Comparison of ENCODE assay signal across 15 cellular contexts in the genomic region with DNA sequence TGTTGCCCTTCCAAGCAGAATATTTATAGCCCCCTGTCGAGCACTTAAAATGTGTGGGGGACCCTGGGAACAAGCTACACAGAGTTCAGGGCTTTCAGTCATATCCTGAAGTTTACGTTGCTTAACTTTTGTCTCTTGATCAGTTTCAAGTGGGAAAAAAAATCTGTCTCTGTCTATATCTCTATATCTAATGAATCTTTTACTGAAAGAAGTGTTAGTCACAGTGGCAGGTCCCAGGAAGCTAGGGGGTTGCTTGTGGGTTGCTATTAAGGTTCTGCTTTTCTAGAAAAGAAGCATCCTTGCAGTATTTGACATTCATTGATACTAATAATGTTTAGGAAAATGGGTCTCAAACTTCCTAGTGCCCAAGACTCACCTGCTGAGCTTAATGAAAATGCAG.
A peak's percentile ranks its signal among the peaks of the same experiment; 100 is the strongest.
DNase-seq lines count a peak whose midpoint lies in the region; ATAC-seq, FAIRE-seq and TF ChIP-seq lines count a peak whose summit lies in the region.
"Had no signal": no experiment of that assay in that cellular context is flagged by ENCODE, and none has a peak within 500 bp of the region (broad histone marks: within the 10 kb centered on the region; RNA-seq: fewer than 3 reads in every experiment).

No MANE protein-coding gene starts in this region.

- no peaks in the 10 kb centered on the region for H3K9me3 Mint-ChIP-seq in activated CD8-positive, alpha-beta T cell treated with anti-CD3 and anti-CD28 coated beads for 36 hours
- no peaks in the 10 kb centered on the region for H3K9me3 Mint-ChIP-seq in activated CD8-positive, alpha-beta T cell treated with anti-CD3 and anti-CD28 coated beads, Interleukin-2, amount 10 ng/mL, durations not matched to agents 7 days and 5 days (ENCODE audit: insufficient read depth)
- no peaks in the 10 kb centered on the region for H3K9me3 Mint-ChIP-seq in mesothelial cell of epicardium
- H3K9me3 Mint-ChIP-seq: central memory CD8-positive, alpha-beta T cell; stimulated activated naive CD8-positive, alpha-beta T cell treated with anti-CD3 and anti-CD28 coated beads, Interleukin-15, amount 100 ng/mL, for 72 hours had no signal

- POLR2A ChIA-PET in activated CD8-positive, alpha-beta T cell treated with anti-CD3 and anti-CD28 coated beads for 36 hours (lab: Charles Lee): no interaction called here
- POLR2A ChIA-PET in activated CD8-positive, alpha-beta T cell treated with anti-CD3 and anti-CD28 coated beads, Interleukin-2, amount 10 ng/mL, durations not matched to agents 7 days and 5 days (lab: Charles Lee): interaction anchor here (0.6 kb wide), 3 partner anchors 29 to 82 kb away, joined by 3 read pairs; no protein-coding TSS in a partner anchor

- H3K27ac ChIP-seq in VCaP: peak overlapping the region; percentile 96
- H3K27ac ChIP-seq: neutrophil had no signal

- H3K27ac Mint-ChIP-seq in activated CD8-positive, alpha-beta T cell treated with anti-CD3 and anti-CD28 coated beads for 36 hours: peak overlapping the region; percentile 65
- H3K27ac Mint-ChIP-seq in activated CD8-positive, alpha-beta T cell treated with anti-CD3 and anti-CD28 coated beads, Interleukin-2, amount 10 ng/mL, durations not matched to agents 7 days and 5 days: no peak overlapping the region
- H3K27ac Mint-ChIP-seq in mesothelial cell of epicardium: peak overlapping the region; percentile 81
- H3K27ac Mint-ChIP-seq: stimulated activated naive CD8-positive, alpha-beta T cell treated with anti-CD3 and anti-CD28 coated beads, Interleukin-15, amount 100 ng/mL, for 72 hours had no signal

- CTCF ChIA-PET in activated CD8-positive, alpha-beta T cell treated with anti-CD3 and anti-CD28 coated beads for 36 hours (lab: Charles Lee): interaction anchor here (0.7 kb wide), 1 partner anchor 259 kb away, joined by 3 read pairs; no protein-coding TSS in a partner anchor
- CTCF ChIA-PET in activated CD8-positive, alpha-beta T cell treated with anti-CD3 and anti-CD28 coated beads, Interleukin-2, amount 10 ng/mL, durations not matched to agents 7 days and 5 days (lab: Charles Lee): interaction anchor here (1.4 to 3.5 kb wide), 2 partner anchors 10 to 259 kb away, joined by 4 to 13 read pairs; no protein-coding TSS in a partner anchor

- FAIRE-seq in GM18507 (lab: Jason Lieb, UNC): peak; percentile 9

- H3K27me3 Mint-ChIP-seq in activated CD8-positive, alpha-beta T cell treated with anti-CD3 and anti-CD28 coated beads for 36 hours: peaks cover 1% of the 10 kb centered on the region
- no peaks in the 10 kb centered on the region for H3K27me3 Mint-ChIP-seq in activated CD8-positive, alpha-beta T cell treated with anti-CD3 and anti-CD28 coated beads, Interleukin-2, amount 10 ng/mL, durations not matched to agents 7 days and 5 days (ENCODE audit: low read depth)
- H3K27me3 Mint-ChIP-seq in mesothelial cell of epicardium (ENCODE audit: low read depth): no peaks in the 10 kb centered on the region
- H3K27me3 Mint-ChIP-seq: central memory CD8-positive, alpha-beta T cell had no signal

- H3K4me1 Mint-ChIP-seq in activated CD8-positive, alpha-beta T cell treated with anti-CD3 and anti-CD28 coated beads for 36 hours (ENCODE audit: low read depth): peaks cover 47% of the 10 kb centered on the region
- peaks cover 33% of the 10 kb centered on the region for H3K4me1 Mint-ChIP-seq in activated CD8-positive, alpha-beta T cell treated with anti-CD3 and anti-CD28 coated beads, Interleukin-2, amount 10 ng/mL, durations not matched to agents 7 days and 5 days (ENCODE audit: low read depth)
- peaks cover 51% of the 10 kb centered on the region for H3K4me1 Mint-ChIP-seq in mesothelial cell of epicardium

- peak; percentile 18 for ATAC-seq in activated CD8-positive, alpha-beta T cell treated with anti-CD3 and anti-CD28 coated beads for 36 hours
- no peak for ATAC-seq in activated CD8-positive, alpha-beta T cell treated with anti-CD3 and anti-CD28 coated beads, Interleukin-2, amount 10 ng/mL, durations not matched to agents 7 days and 5 days
- ATAC-seq: gastrocnemius medialis; stimulated activated naive CD8-positive, alpha-beta T cell treated with anti-CD3 and anti-CD28 coated beads, Interleukin-15, amount 100 ng/mL, for 72 hours had no signal

- intact Hi-C loops in activated CD8-positive, alpha-beta T cell treated with anti-CD3 and anti-CD28 coated beads for 36 hours (cut with micrococcal nuclease): loop anchor here (5.0 kb wide), 1 partner anchor 80 kb away; no protein-coding TSS in a partner anchor

- peak; percentile 40 for DNase-seq in activated CD8-positive, alpha-beta T cell treated with anti-CD3 and anti-CD28 coated beads for 36 hours
- DNase-seq in activated CD8-positive, alpha-beta T cell treated with anti-CD3 and anti-CD28 coated beads, Interleukin-2, amount 10 ng/mL, durations not matched to agents 7 days and 5 days: no peak
- DNase-seq in GM18507 (ENCODE audit: extremely low spot score, insufficient read length, low read depth): no peak
- DNase-seq in mesothelial cell of epicardium (ENCODE audit: low spot score in 2 of 2, unreplicated experiment in 2 of 2): no peak
- DNase-seq in NCI-H2107 treated with DMSO at 0.1 percent for 48 hours (lab: John Stamatoyannopoulos, UW; ENCODE audit: unreplicated experiment): no peak
- DNase-seq in GM19240 (ENCODE audit: insufficient read length, low spot score): no peak
- DNase-seq in activated CD4-positive, CD25-positive, alpha-beta regulatory T cell (lab: John Stamatoyannopoulos, UW): no peak
- DNase-seq: gastrocnemius medialis; mesendoderm; NCI-H1694; stimulated activated naive CD8-positive, alpha-beta T cell treated with anti-CD3 and anti-CD28 coated beads, Interleukin-15, amount 100 ng/mL, for 72 hours; T-helper 1 cell had no signal

- H3K36me3 Mint-ChIP-seq in activated CD8-positive, alpha-beta T cell treated with anti-CD3 and anti-CD28 coated beads for 36 hours (ENCODE audit: low read depth): no peaks in the 10 kb centered on the region
- no peaks in the 10 kb centered on the region for H3K36me3 Mint-ChIP-seq in activated CD8-positive, alpha-beta T cell treated with anti-CD3 and anti-CD28 coated beads, Interleukin-2, amount 10 ng/mL, durations not matched to agents 7 days and 5 days (ENCODE audit: low read depth)
- H3K36me3 Mint-ChIP-seq in mesothelial cell of epicardium: peaks cover 2% of the 10 kb centered on the region

- no peak overlapping the region for H3K4me3 Mint-ChIP-seq in activated CD8-positive, alpha-beta T cell treated with anti-CD3 and anti-CD28 coated beads for 36 hours
- no peak overlapping the region for H3K4me3 Mint-ChIP-seq in activated CD8-positive, alpha-beta T cell treated with anti-CD3 and anti-CD28 coated beads, Interleukin-2, amount 10 ng/mL, durations not matched to agents 7 days and 5 days
- H3K4me3 Mint-ChIP-seq in mesothelial cell of epicardium: no peak overlapping the region
- H3K4me3 Mint-ChIP-seq: central memory CD8-positive, alpha-beta T cell had no signal

- TF ChIP-seq CTCF in activated CD8-positive, alpha-beta T cell treated with anti-CD3 and anti-CD28 coated beads for 36 hours (IDR thresholded peaks at IDR 0.05): no peak
- no peak for TF ChIP-seq CTCF in VCaP (conservative IDR thresholded peaks at IDR 0.05)
- TF ChIP-seq CTCF in mesothelial cell of epicardium (IDR thresholded peaks at IDR 0.05; ENCODE audit: unreplicated experiment): no peak
